ENCODE assay signal across 17 cellular contexts in genomic region chrX:40244116-40244515, GRCh38.
DNase-seq lines count a peak whose midpoint lies in the region; TF ChIP-seq lines count a peak whose summit lies in the region.
"Had no signal": no experiment of that assay in that cellular context is flagged by ENCODE, and none has a peak within 500 bp of the region (broad histone marks: within the 10 kb centered on the region; RNA-seq: fewer than 3 reads in every experiment).

No MANE protein-coding gene starts in this region.

- H3K18ac ChIP-seq in neuronal stem cell (ENCODE audit: low read length) = no peak overlapping the region

- H2BK12ac ChIP-seq in neuronal stem cell (ENCODE audit: low read length) = no peak overlapping the region

- H3K4ac ChIP-seq in neuronal stem cell (ENCODE audit: low read length) = no peak overlapping the region

- no peak overlapping the region for H2BK120ac ChIP-seq in neuronal stem cell (ENCODE audit: low read depth, low read length)

- H3K9me3 ChIP-seq in SK-N-MC (ENCODE audit: low read depth, low read length) (no peaks in the 10 kb centered on the region), neuronal stem cell (replicated peaks in 1 of 2; ENCODE audit: control insufficient read depth in 2 of 2, insufficient read depth in 1 of 2, low read depth in 1 of 2, low read length in 2 of 2) (no peaks in the 10 kb centered on the region)
- H3K9me3 ChIP-seq: HAP-1, SJSA1 had no signal

- peak overlapping the region; percentile 67 for H3K27ac ChIP-seq in SK-N-MC
- H3K27ac ChIP-seq in neuronal stem cell (replicated peaks; ENCODE audit: low read length) = no peak overlapping the region
- H3K27ac ChIP-seq: SJSA1 had no signal

- H3K36me3 ChIP-seq in SK-N-MC (ENCODE audit: insufficient read depth, low read length) = no peaks in the 10 kb centered on the region
- no peaks in the 10 kb centered on the region for H3K36me3 ChIP-seq in neuronal stem cell (replicated peaks in 1 of 2; ENCODE audit: control insufficient read depth in 2 of 2, insufficient read depth in 2 of 2, low read length in 2 of 2)
- H3K36me3 ChIP-seq: HAP-1, SJSA1 had no signal

- H2AK5ac ChIP-seq in neuronal stem cell (ENCODE audit: low read depth, low read length) = no peak overlapping the region

- no peak overlapping the region for H3K4me2 ChIP-seq in neuronal stem cell (ENCODE audit: insufficient read depth, low read length, poor library complexity, severe bottlenecking)

- H2AFZ ChIP-seq in neuronal stem cell (ENCODE audit: low read length) = peak overlapping the region; percentile 75

- H3K23ac ChIP-seq in neuronal stem cell (ENCODE audit: low read depth, low read length, poor library complexity) = no peak overlapping the region

- DNase-seq in AG08395 (ENCODE audit: low spot score) (peak; percentile 20), SK-N-MC (ENCODE audit: low read depth, low spot score) (no peak), fibroblast of villous mesenchyme (ENCODE audit: low read depth) (peak; percentile 88), neuronal stem cell (ENCODE audit: low spot score) (no peak), NCI-H1092 treated with DMSO at 0.1 percent for 48 hours (lab: John Stamatoyannopoulos, UW) (no peak), NCI-H2171 treated with DMSO at 0.1 percent for 48 hours (lab: John Stamatoyannopoulos, UW) (no peak), NCI-H82 treated with DMSO at 0.1 percent for 48 hours (lab: John Stamatoyannopoulos, UW; ENCODE audit: unreplicated experiment) (no peak)
- DNase-seq: GDM1, NCI-H1105, NCI-H146, NCI-H2029, NCI-H524 treated with DMSO at 0.1 percent for 48 hours, OCI-M1, SW 1271 had no signal

- H4K91ac ChIP-seq in neuronal stem cell (ENCODE audit: low read depth, low read length, poor library complexity) = no peak overlapping the region

- H3K4me3 ChIP-seq in SK-N-MC = peak overlapping the region; percentile 40; the same call in 1 of the 2 replicates
- no peak overlapping the region for H3K4me3 ChIP-seq in fibroblast of villous mesenchyme (ENCODE audit: low read depth, low read length)
- H3K4me3 ChIP-seq in neuronal stem cell (ENCODE audit: low read length in 2 of 2) = no peak overlapping the region
- H3K4me3 ChIP-seq: HAP-1, K562, SJSA1 had no signal

- no peak overlapping the region for H3K9ac ChIP-seq in SK-N-MC (ENCODE audit: insufficient read length)
- H3K9ac ChIP-seq in neuronal stem cell (ENCODE audit: low read depth, low read length, poor library complexity) = no peak overlapping the region

- WGBS in neuronal stem cell (ENCODE audit: extremely low coverage in 2 of 2, insufficient read length in 2 of 2, insufficient replicate concordance in 1 of 2), 2 donors = no CpG with 5 or more reads among the region's 6 CpGs

- H2BK5ac ChIP-seq in neuronal stem cell (ENCODE audit: low read length) = no peak overlapping the region

- peaks cover 12 to 15% of the 10 kb centered on the region in 2 donors for H3K4me1 ChIP-seq in neuronal stem cell (ENCODE audit: control insufficient read depth in 2 of 2, insufficient read depth in 1 of 2, low read depth in 1 of 2, low read length in 2 of 2)
- H3K4me1 ChIP-seq: HAP-1 had no signal

- no peak overlapping the region for H4K8ac ChIP-seq in neuronal stem cell (ENCODE audit: low read depth, low read length)

- no peaks in the 10 kb centered on the region for H3K79me1 ChIP-seq in neuronal stem cell (ENCODE audit: low read depth, low read length)

- peaks cover 0 to 3% (median 0%) of the 10 kb centered on the region in 3 experiments for H3K27me3 ChIP-seq in neuronal stem cell (ENCODE audit: control insufficient read depth in 3 of 3, insufficient read depth in 3 of 3, low read depth in 1 of 3, low read length in 3 of 3)
- H3K27me3 ChIP-seq: SJSA1 had no signal

- H3K14ac ChIP-seq in neuronal stem cell (ENCODE audit: low read length) = no peak overlapping the region

- H2BK15ac ChIP-seq in neuronal stem cell (ENCODE audit: low read length) = no peak overlapping the region

- TF ChIP-seq CTCF in fibroblast of villous mesenchyme (IDR thresholded peaks at IDR 0.05; ENCODE audit: insufficient read depth, low read depth, low read length) = no peak

Comparison
In these comparisons a context has a peak if more than half of its experiments do, and no peak if none do; other contexts are left out.
1. DNase-seq: peak in AG08395 (single experiment) and fibroblast of villous mesenchyme (single experiment); none in SK-N-MC (single experiment), neuronal stem cell (single experiment), NCI-H1092 treated with DMSO at 0.1 percent for 48 hours (single experiment), NCI-H2171 treated with DMSO at 0.1 percent for 48 hours (single experiment) and NCI-H82 treated with DMSO at 0.1 percent for 48 hours (single experiment).